Comparison of ENCODE assay signal across 31 cellular contexts in the genomic region with DNA sequence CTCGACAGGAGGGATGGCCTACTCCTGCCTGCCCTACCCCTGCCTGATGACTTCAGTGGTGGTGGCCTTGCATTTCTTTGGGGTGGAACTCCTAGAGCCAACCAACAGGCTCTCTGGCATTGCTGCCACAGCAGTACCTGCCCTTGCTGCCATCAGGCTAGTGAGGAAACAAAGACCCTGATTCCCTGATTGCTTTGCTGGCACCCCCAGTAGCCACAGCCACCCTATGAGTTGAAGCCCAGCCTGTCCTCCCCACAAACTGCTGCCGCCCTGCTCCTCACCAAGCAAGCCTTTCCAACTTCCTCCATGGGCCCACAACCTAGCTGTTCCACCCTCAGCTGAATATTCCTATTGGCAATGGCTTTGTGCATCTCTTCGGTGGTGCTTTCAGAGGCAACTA. TPM values are rescaled to one million over a fixed set of nuclear protein-coding genes. Genes with fewer than 3 reads are reported as not detected.
"Had no signal": no experiment of that assay in that cellular context is flagged by ENCODE, and none has a peak within 500 bp of the region (broad histone marks: within the 10 kb centered on the region; RNA-seq: fewer than 3 reads in every experiment).

No MANE protein-coding gene starts in this region.

- H3K9ac ChIP-seq: parathyroid adenoma had no signal

- H3K9me3 ChIP-seq: ovary, psoas muscle, right lobe of liver, testis, tibial artery, transverse colon, upper lobe of right lung, uterus had no signal

- H3K4me3 ChIP-seq: ovary, psoas muscle, right lobe of liver, skin epidermis, smooth muscle cell, spleen, suprapubic skin, testis, tibial artery, transverse colon, upper lobe of right lung, uterus had no signal

- ATAC-seq: naive thymus-derived CD8-positive, alpha-beta T cell; natural killer cell treated with Interleukin-12 subunit alpha and Interleukin-12 subunit beta and Interleukin-15 and Interleukin-18, amount 100 ng/mL, for 72 hours; psoas muscle; right cardiac atrium; right lobe of liver; stimulated activated memory B cell treated with anti-CD40 and anti-IgM and Interleukin-4, amounts not matched to agents 10 μg/mL and 1 μg/mL and 100 μg/mL, for 72 hours; stimulated activated naive CD8-positive, alpha-beta T cell treated with anti-CD3 and anti-CD28 coated beads, Interleukin-15, amount 100 ng/mL, for 72 hours; stimulated activated naive CD8-positive, alpha-beta T cell treated with anti-CD3 and anti-CD28 coated beads, Interleukin-15, Interleukin-2, amounts not matched to agents 100 U/mL and 50 U/mL, for 24 hours; upper lobe of right lung had no signal

- H3K4me1 ChIP-seq: parathyroid adenoma, psoas muscle, right lobe of liver, spleen, suprapubic skin, testis, tibial artery, transverse colon, upper lobe of right lung, uterus had no signal

- DNase-seq: naive B cell; naive thymus-derived CD8-positive, alpha-beta T cell; nephron progenitor cell; occipital lobe; ovary; psoas muscle; right lobe of liver; stimulated activated CD4-positive, alpha-beta T cell treated with anti-CD3 and anti-CD28 coated beads, Interleukin-12 subunit alpha, Interleukin-12 subunit beta, amount 100 ng/mL, for 4 hours; stimulated activated CD4-positive, alpha-beta T cell treated with anti-CD3 and anti-CD28 coated beads, Interleukin-1b, Interleukin-23, amount 100 ng/mL, for 48 hours; stimulated activated CD4-positive, alpha-beta T cell treated with anti-CD3 and anti-CD28 coated beads, Interleukin-4, amount 100 ng/mL, for 1 hour; stimulated activated CD4-positive, alpha-beta T cell treated with anti-CD3 and anti-CD28 coated beads, Interleukin-4, amount 100 ng/mL, for 4 hours; stimulated activated CD8-positive, alpha-beta memory T cell treated with anti-CD3 and anti-CD28 coated beads, Interleukin-4, amount 100 ng/mL, for 48 hours; stimulated activated naive CD4-positive, alpha-beta T cell; stimulated activated naive CD8-positive, alpha-beta T cell treated with anti-CD3 and anti-CD28 coated beads, Interleukin-15, amount 100 ng/mL, for 72 hours; stimulated activated naive CD8-positive, alpha-beta T cell treated with anti-CD3 and anti-CD28 coated beads, Interleukin-15, Interleukin-2, amounts not matched to agents 100 U/mL and 50 U/mL, for 24 hours; substantia nigra; testis; tibial artery; transverse colon; upper lobe of right lung; uterus had no signal

- H3K27ac ChIP-seq: ovary, parathyroid adenoma, psoas muscle, right lobe of liver, skin epidermis, spleen, suprapubic skin, testis, tibial artery, transverse colon, upper lobe of right lung, uterus had no signal

- H3K36me3 ChIP-seq: ovary, right lobe of liver, spleen, suprapubic skin, tibial artery, transverse colon, upper lobe of right lung, uterus had no signal

RNA-seq across cellular contexts. Expression of gene KHDRBS2, which starts 52.5 kb away (rescaled TPM):
- total RNA-seq: osteoblast, renal cortical epithelial cell, suprapubic skin had no signal
- polyA plus RNA-seq: naive thymus-derived CD8-positive, alpha-beta T cell; right cardiac atrium had no signal
